34 cellular contexts compared by ENCODE assay signal in genomic region chr2:21318263-21318662, GRCh38.
"Had no signal": no experiment of that assay in that cellular context is flagged by ENCODE, and none has a peak within 500 bp of the region (broad histone marks: within the 10 kb centered on the region; RNA-seq: fewer than 3 reads in every experiment).

No MANE protein-coding gene starts in this region.

- H3K36me3 ChIP-seq: adrenal gland, cardiac muscle cell, WERI-Rb-1 had no signal

- DNase-seq: activated CD4-positive, alpha-beta memory T cell treated with anti-CD3 and anti-CD28 coated beads for 36 hours; activated CD4-positive, alpha-beta T cell treated with anti-CD3 and anti-CD28 coated beads for 1 hour; activated CD4-positive, alpha-beta T cell treated with anti-CD3 and anti-CD28 coated beads for 36 hours; activated CD4-positive, alpha-beta T cell treated with anti-CD3 and anti-CD28 coated beads, Interleukin-2, amount 10 ng/mL, durations not matched to agents 24 days and 14 days; activated CD4-positive, alpha-beta T cell treated with anti-CD3 and anti-CD28 coated beads, Interleukin-2, amount 50 U/mL, for 1 hour; activated CD4-positive, alpha-beta T cell treated with anti-CD3 and anti-CD28 coated beads, Interleukin-2, amount 50 U/mL, for 4 hours; activated CD4-positive, CD25-positive, alpha-beta regulatory T cell; activated CD8-positive, alpha-beta memory T cell treated with anti-CD3 and anti-CD28 coated beads, Interleukin-2, amount 50 U/mL, for 4 hours; activated CD8-positive, alpha-beta T cell treated with anti-CD3 and anti-CD28 coated beads for 36 hours; activated effector memory CD4-positive, alpha-beta T cell treated with anti-CD3 and anti-CD28 coated beads, Interleukin-2, amount 50 U/mL, for 16 hours; activated gamma-delta T cell treated with Interleukin-2 at 50 U/mL for 16 hours; activated naive CD4-positive, alpha-beta T cell; activated naive CD4-positive, alpha-beta T cell treated with anti-CD3 and anti-CD28 coated beads for 36 hours; activated naive CD4-positive, alpha-beta T cell treated with anti-CD3 and anti-CD28 coated beads, Interleukin-2, amount 50 U/mL, for 16 hours; activated naive CD8-positive, alpha-beta T cell treated with anti-CD3 and anti-CD28 coated beads for 36 hours; activated T-cell treated with anti-CD3 and anti-CD28 coated beads for 4 hours; activated T-cell treated with anti-CD3 and anti-CD28 coated beads, Interleukin-2, amount 50 U/mL, for 1 hour; activated T-cell treated with anti-CD3 and anti-CD28 coated beads, Interleukin-2, amount 50 U/mL, for 4 hours; activated T-cell treated with anti-CD3 and anti-CD28 coated beads, Interleukin-2, amount 50 U/mL, for 72 hours; adrenal gland; amniotic stem cell; aorta; caudate nucleus; T-cell; T-helper 2 cell; T-helper 9 cell; WERI-Rb-1 had no signal

- FAIRE-seq: astrocyte, bronchial epithelial cell, TTC549 had no signal

- ATAC-seq: activated CD4-positive, alpha-beta T cell treated with anti-CD3 and anti-CD28 coated beads for 36 hours; activated CD4-positive, CD25-positive, alpha-beta regulatory T cell treated with anti-CD3 and anti-CD28 coated beads, Interleukin-2, amount 50 U/mL, for 24 hours; activated CD8-positive, alpha-beta T cell treated with anti-CD3 and anti-CD28 coated beads for 36 hours; activated naive CD4-positive, alpha-beta T cell treated with anti-CD3 and anti-CD28 coated beads, Interleukin-2, amount 50 U/mL, for 72 hours; activated T-cell treated with anti-CD3 and anti-CD28 coated beads, Interleukin-2, amount 50 U/mL, for 4 hours; activated T-cell treated with anti-CD3 and anti-CD28 coated beads, Interleukin-2, amount 50 U/mL, for 72 hours; activated T-helper 17 cell treated with anti-CD3 and anti-CD28 coated beads, Interleukin-2, amount 50 U/mL, for 72 hours; T-cell had no signal

- H3K27me3 ChIP-seq: adrenal gland, cardiac muscle cell had no signal

- H3K27ac ChIP-seq: adrenal gland, cardiac muscle cell, WERI-Rb-1 had no signal

- H3K9me3 ChIP-seq: adrenal gland had no signal

- H3K4me3 ChIP-seq: adrenal gland, cardiac muscle cell had no signal
